In the genomic region with DNA sequence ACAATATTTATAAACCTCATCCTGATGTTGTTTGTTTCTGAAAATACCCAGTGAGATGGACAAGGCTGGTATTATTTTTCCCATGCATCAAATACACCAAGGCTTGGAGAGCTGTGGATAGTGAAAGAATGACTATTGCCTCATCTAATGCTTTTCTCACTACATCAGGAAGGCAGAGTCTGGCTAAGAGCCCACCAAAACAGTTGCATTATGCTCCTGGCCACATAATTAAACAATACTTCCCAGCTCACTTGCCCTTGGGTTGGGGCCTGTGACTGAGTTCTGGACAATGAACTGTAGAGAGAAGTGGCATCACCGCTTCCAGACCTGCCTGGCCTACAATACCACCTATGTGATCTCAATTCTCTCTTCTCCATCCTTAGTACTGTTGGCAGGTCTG, we compare ENCODE assay signal across 16 cellular contexts. TPM values are rescaled to one million over a fixed set of nuclear protein-coding genes. Genes with fewer than 3 reads are reported as not detected.
A peak's percentile ranks its signal among the peaks of the same experiment; 100 is the strongest.
DNase-seq lines count a peak whose midpoint lies in the region; TF ChIP-seq lines count a peak whose summit lies in the region.
"Had no signal": no experiment of that assay in that cellular context is flagged by ENCODE, and none has a peak within 500 bp of the region (broad histone marks: within the 10 kb centered on the region; RNA-seq: fewer than 3 reads in every experiment).

No MANE protein-coding gene starts in this region.

- DNase-seq in H4 (ENCODE audit: low spot score), result peak; percentile 72
- DNase-seq in astrocyte of the cerebellum (ENCODE audit: low read depth), result peak; percentile 61
- DNase-seq in foreskin fibroblast, result peak; percentile 32 to 85
- peak; percentile 64 for DNase-seq in skeletal muscle cell (ENCODE audit: low read depth)
- no peak for DNase-seq in GOT3 (lab: John Stamatoyannopoulos, UW)
- DNase-seq in NCI-H345 (lab: John Stamatoyannopoulos, UW), result no peak
- DNase-seq in central memory CD4-positive, alpha-beta T cell, result no peak
- DNase-seq: CD8-positive, alpha-beta memory T cell; effector CD4-positive, alpha-beta T cell; GF-D8; glutamatergic neuron; NCI-H146; NCI-H510A; stimulated activated naive CD8-positive, alpha-beta T cell treated with anti-CD3 and anti-CD28 coated beads, Interleukin-15, amount 100 ng/mL, for 72 hours; T-helper 1 cell had no signal

- in situ Hi-C loops in astrocyte of the cerebellum (cut with HindIII; ENCODE audit: low sequenced_read_pairs), result loop anchor here (5.0 to 25.0 kb wide), 2 partner anchors 82 to 172 kb away; no protein-coding TSS in a partner anchor

- TF ChIP-seq CTCF in astrocyte of the cerebellum (IDR thresholded peaks at IDR 0.05; ENCODE audit: low read depth, low read length, missing control alignments) (no peak), foreskin fibroblast (IDR thresholded peaks at IDR 0.05; ENCODE audit: low read depth, low read length) (no peak)

- H3K4me3 ChIP-seq in astrocyte of the cerebellum (ENCODE audit: low read depth, low read length) (no peak overlapping the region), foreskin fibroblast (ENCODE audit: low read depth in 1 of 2, low read length in 2 of 2) (no peak overlapping the region), skeletal muscle cell (ENCODE audit: low read depth, low read length) (no peak overlapping the region)

RNA-seq across cellular contexts. Expression of a gene that starts 46.4 kb away (rescaled TPM):
- total RNA-seq in H4 (2014; rRNA removed; shearing (Covaris generic)), result 1.6 and 1.8 TPM in 2 replicates
- total RNA-seq: natural killer cell treated with Interleukin-12 subunit alpha and Interleukin-12 subunit beta and Interleukin-15 and Interleukin-18, amount 100 ng/mL, for 72 hours had no signal

RNA-seq across cellular contexts. Expression of a gene that starts 57.3 kb away (rescaled TPM):
- 8.3 and 10.8 TPM in 2 replicates for total RNA-seq in H4 (2014; rRNA removed; shearing (Covaris generic))

Comparison
In these comparisons a context has a peak if more than half of its experiments do, and no peak if none do; other contexts are left out.
1. DNase-seq: peak in H4 (single experiment), astrocyte of the cerebellum (single experiment), foreskin fibroblast (2 of 2) and skeletal muscle cell (single experiment); none in GOT3 (single experiment), NCI-H345 (single experiment) and central memory CD4-positive, alpha-beta T cell (single experiment).